Comparison of ENCODE assay signal across 15 cellular contexts in the genomic region with DNA sequence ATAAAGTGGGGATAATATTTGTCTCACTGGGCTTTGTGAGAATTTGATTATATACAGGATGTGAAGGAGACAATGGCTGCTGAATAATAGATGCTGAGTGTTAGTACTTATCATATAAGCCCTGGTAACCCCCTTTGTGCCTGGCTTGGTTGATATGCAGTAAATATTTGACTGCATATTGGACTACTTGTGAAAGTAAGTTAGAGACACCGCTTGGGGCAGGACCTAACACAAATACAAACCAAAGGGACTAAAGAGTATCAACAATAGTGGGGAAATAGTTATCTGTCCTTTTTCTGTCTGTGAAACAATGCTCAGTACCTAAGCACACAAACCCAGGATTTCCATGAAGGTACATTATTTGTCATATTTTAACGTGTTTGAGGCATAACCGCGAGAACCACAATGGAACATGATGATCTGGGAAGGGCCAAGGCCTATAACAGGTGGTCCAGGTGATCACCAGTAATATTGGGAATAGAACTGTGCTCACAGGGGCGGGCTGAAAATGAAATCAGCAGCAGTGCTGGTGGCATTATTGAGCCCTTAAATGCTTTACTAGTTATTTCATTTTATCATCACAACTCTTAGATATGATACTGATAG.
"Had no signal": no experiment of that assay in that cellular context is flagged by ENCODE, and none has a peak within 500 bp of the region (broad histone marks: within the 10 kb centered on the region; RNA-seq: fewer than 3 reads in every experiment).

No MANE protein-coding gene starts in this region.

- H3K9me3 Mint-ChIP-seq: activated T-helper 2 cell treated with anti-CD3 and anti-CD28 coated beads, Interferon-gamma antibody, Interleukin-2, Interleukin-4, amounts not matched to agents 10 μg/mL and 5 μg/mL and 100 μg/mL, durations not matched to agents 14 hours and 24 hours and 36 hours; immature natural killer cell; mesothelial cell of epicardium had no signal

- H3K27ac Mint-ChIP-seq: immature natural killer cell, mesothelial cell of epicardium had no signal

- H3K36me3 Mint-ChIP-seq: immature natural killer cell, mesothelial cell of epicardium had no signal

- H3K4me3 ChIP-seq: esophagus muscularis mucosa, lower lobe of right lung, skin epidermis, testis, upper lobe of right lung had no signal

- H3K4me3 Mint-ChIP-seq: immature natural killer cell, mesothelial cell of epicardium had no signal

- H3K4me1 Mint-ChIP-seq: immature natural killer cell, mesothelial cell of epicardium had no signal

- DNase-seq: activated CD4-positive, alpha-beta T cell treated with anti-CD3 and anti-CD28 coated beads, Interleukin-2, amount 50 U/mL, for 1 hour; foreskin fibroblast; glutamatergic neuron; immature natural killer cell; left cardiac atrium; lower lobe of right lung; retina; stimulated activated naive CD4-positive, alpha-beta T cell; T-helper 9 cell; testis; upper lobe of right lung had no signal

- ATAC-seq: left cardiac atrium, lower lobe of right lung, upper lobe of right lung had no signal
